ENCODE assay signal across 1 cellular context in genomic region chr11:34264266-34265110, GRCh38.
TF ChIP-seq lines count a peak whose summit lies in the region.

No MANE protein-coding gene starts in this region.

TF ChIP-seq in HepG2, 621 proteins besides CTCF, POLR2A, EP300 and RAD21 (continued from another document):
- no peak for TF ChIP-seq FOXA3 (CRISPR knock-in tag; IDR thresholded peaks at IDR 0.05)
- TF ChIP-seq, protein P1, sequence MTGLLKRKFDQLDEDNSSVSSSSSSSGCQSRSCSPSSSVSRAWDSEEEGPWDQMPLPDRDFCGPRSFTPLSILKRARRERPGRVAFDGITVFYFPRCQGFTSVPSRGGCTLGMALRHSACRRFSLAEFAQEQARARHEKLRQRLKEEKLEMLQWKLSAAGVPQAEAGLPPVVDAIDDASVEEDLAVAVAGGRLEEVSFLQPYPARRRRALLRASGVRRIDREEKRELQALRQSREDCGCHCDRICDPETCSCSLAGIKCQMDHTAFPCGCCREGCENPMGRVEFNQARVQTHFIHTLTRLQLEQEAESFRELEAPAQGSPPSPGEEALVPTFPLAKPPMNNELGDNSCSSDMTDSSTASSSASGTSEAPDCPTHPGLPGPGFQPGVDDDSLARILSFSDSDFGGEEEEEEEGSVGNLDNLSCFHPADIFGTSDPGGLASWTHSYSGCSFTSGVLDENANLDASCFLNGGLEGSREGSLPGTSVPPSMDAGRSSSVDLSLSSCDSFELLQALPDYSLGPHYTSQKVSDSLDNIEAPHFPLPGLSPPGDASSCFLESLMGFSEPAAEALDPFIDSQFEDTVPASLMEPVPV (CRISPR knock-in tag; IDR thresholded peaks at IDR 0.05), result no peak
- no peak for TF ChIP-seq ZNF619 (CRISPR knock-in tag; IDR thresholded peaks at IDR 0.05)
- TF ChIP-seq ATF3 (CRISPR knock-in tag; IDR thresholded peaks at IDR 0.05), result no peak
- peak; percentile 58; the same call in 1 of the 2 replicates for TF ChIP-seq CEBPB (IDR thresholded peaks at IDR 0.05; ENCODE audit: borderline replicate concordance, low read depth, low read length)
- no peak for TF ChIP-seq ZFP82 (CRISPR knock-in tag; IDR thresholded peaks at IDR 0.05; ENCODE audit: borderline replicate concordance)
- TF ChIP-seq CEBPG (CRISPR knock-in tag; IDR thresholded peaks at IDR 0.05), result peak; percentile 59; the same call in 1 of the 2 replicates
- TF ChIP-seq ZNF629 (CRISPR knock-in tag; conservative IDR thresholded peaks at IDR 0.05), result peak; percentile 74
- no peak for TF ChIP-seq CBX5 (CRISPR knock-in tag; IDR thresholded peaks at IDR 0.05; ENCODE audit: borderline replicate concordance)
- TF ChIP-seq CHD2 (IDR thresholded peaks at IDR 0.05; ENCODE audit: low read depth, low read length), result no peak
